Comparison of ENCODE assay signal across 1 cellular context in genomic region chr1:99599678-99600175, GRCh38.
TF ChIP-seq lines count a peak whose summit lies in the region.

No MANE protein-coding gene starts in this region.

TF ChIP-seq in K562, 482 proteins besides CTCF, POLR2A, EP300 and RAD21 (continued from another document and continues in another):
- no peak for TF ChIP-seq HMGXB4 (CRISPR knock-in tag; IDR thresholded peaks at IDR 0.05)
- no peak for TF ChIP-seq ZNF707 (CRISPR knock-in tag; conservative IDR thresholded peaks at IDR 0.05)
- no peak for TF ChIP-seq ZNF609 (CRISPR knock-in tag; IDR thresholded peaks at IDR 0.05; ENCODE audit: borderline replicate concordance)
- TF ChIP-seq, protein P1, sequence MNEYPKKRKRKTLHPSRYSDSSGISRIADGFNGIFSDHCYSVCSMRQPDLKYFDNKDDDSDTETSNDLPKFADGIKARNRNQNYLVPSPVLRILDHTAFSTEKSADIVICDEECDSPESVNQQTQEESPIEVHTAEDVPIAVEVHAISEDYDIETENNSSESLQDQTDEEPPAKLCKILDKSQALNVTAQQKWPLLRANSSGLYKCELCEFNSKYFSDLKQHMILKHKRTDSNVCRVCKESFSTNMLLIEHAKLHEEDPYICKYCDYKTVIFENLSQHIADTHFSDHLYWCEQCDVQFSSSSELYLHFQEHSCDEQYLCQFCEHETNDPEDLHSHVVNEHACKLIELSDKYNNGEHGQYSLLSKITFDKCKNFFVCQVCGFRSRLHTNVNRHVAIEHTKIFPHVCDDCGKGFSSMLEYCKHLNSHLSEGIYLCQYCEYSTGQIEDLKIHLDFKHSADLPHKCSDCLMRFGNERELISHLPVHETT (CRISPR knock-in tag; conservative IDR thresholded peaks at IDR 0.05 in 1 of 2, IDR thresholded peaks at IDR 0.05 in 1 of 2): peak in 1 of 2 experiments; percentile 72; a peak in 2 of 4 replicates
- TF ChIP-seq CREM (IDR thresholded peaks at IDR 0.05; ENCODE audit: low read depth): peak; percentile 48
- TF ChIP-seq KDM4B (IDR thresholded peaks at IDR 0.05; ENCODE audit: borderline replicate concordance in 2 of 2, low read depth in 1 of 2): no peak
- TF ChIP-seq ZKSCAN8 (CRISPR knock-in tag; IDR thresholded peaks at IDR 0.05): no peak
- peak in 1 of 2 experiments; percentile 81; a peak in 2 of 4 replicates for TF ChIP-seq HDAC1 (IDR thresholded peaks at IDR 0.05)
- no peak for TF ChIP-seq HOMEZ (CRISPR knock-in tag; IDR thresholded peaks at IDR 0.05)
- TF ChIP-seq CEBPZ (IDR thresholded peaks at IDR 0.05; ENCODE audit: borderline replicate concordance, low read depth, low read length): no peak
- TF ChIP-seq NR4A1 (CRISPR knock-in tag; IDR thresholded peaks at IDR 0.05): no peak
- TF ChIP-seq NR4A1 (tag; IDR thresholded peaks at IDR 0.05): no peak
- TF ChIP-seq, protein P2, sequence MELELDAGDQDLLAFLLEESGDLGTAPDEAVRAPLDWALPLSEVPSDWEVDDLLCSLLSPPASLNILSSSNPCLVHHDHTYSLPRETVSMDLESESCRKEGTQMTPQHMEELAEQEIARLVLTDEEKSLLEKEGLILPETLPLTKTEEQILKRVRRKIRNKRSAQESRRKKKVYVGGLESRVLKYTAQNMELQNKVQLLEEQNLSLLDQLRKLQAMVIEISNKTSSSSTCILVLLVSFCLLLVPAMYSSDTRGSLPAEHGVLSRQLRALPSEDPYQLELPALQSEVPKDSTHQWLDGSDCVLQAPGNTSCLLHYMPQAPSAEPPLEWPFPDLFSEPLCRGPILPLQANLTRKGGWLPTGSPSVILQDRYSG (tag; conservative IDR thresholded peaks at IDR 0.05; ENCODE audit: low read depth): no peak
- no peak for TF ChIP-seq FOXK2 (conservative IDR thresholded peaks at IDR 0.05 in 1 of 2, IDR thresholded peaks at IDR 0.05 in 1 of 2; ENCODE audit: low read depth in 2 of 2)
- TF ChIP-seq ZNF224 (CRISPR knock-in tag; IDR thresholded peaks at IDR 0.05): no peak
- TF ChIP-seq, protein P3, sequence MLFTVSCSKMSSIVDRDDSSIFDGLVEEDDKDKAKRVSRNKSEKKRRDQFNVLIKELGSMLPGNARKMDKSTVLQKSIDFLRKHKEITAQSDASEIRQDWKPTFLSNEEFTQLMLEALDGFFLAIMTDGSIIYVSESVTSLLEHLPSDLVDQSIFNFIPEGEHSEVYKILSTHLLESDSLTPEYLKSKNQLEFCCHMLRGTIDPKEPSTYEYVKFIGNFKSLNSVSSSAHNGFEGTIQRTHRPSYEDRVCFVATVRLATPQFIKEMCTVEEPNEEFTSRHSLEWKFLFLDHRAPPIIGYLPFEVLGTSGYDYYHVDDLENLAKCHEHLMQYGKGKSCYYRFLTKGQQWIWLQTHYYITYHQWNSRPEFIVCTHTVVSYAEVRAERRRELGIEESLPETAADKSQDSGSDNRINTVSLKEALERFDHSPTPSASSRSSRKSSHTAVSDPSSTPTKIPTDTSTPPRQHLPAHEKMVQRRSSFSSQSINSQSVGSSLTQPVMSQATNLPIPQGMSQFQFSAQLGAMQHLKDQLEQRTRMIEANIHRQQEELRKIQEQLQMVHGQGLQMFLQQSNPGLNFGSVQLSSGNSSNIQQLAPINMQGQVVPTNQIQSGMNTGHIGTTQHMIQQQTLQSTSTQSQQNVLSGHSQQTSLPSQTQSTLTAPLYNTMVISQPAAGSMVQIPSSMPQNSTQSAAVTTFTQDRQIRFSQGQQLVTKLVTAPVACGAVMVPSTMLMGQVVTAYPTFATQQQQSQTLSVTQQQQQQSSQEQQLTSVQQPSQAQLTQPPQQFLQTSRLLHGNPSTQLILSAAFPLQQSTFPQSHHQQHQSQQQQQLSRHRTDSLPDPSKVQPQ (CRISPR knock-in tag; IDR thresholded peaks at IDR 0.05; ENCODE audit: borderline replicate concordance): no peak
- TF ChIP-seq, protein P4, sequence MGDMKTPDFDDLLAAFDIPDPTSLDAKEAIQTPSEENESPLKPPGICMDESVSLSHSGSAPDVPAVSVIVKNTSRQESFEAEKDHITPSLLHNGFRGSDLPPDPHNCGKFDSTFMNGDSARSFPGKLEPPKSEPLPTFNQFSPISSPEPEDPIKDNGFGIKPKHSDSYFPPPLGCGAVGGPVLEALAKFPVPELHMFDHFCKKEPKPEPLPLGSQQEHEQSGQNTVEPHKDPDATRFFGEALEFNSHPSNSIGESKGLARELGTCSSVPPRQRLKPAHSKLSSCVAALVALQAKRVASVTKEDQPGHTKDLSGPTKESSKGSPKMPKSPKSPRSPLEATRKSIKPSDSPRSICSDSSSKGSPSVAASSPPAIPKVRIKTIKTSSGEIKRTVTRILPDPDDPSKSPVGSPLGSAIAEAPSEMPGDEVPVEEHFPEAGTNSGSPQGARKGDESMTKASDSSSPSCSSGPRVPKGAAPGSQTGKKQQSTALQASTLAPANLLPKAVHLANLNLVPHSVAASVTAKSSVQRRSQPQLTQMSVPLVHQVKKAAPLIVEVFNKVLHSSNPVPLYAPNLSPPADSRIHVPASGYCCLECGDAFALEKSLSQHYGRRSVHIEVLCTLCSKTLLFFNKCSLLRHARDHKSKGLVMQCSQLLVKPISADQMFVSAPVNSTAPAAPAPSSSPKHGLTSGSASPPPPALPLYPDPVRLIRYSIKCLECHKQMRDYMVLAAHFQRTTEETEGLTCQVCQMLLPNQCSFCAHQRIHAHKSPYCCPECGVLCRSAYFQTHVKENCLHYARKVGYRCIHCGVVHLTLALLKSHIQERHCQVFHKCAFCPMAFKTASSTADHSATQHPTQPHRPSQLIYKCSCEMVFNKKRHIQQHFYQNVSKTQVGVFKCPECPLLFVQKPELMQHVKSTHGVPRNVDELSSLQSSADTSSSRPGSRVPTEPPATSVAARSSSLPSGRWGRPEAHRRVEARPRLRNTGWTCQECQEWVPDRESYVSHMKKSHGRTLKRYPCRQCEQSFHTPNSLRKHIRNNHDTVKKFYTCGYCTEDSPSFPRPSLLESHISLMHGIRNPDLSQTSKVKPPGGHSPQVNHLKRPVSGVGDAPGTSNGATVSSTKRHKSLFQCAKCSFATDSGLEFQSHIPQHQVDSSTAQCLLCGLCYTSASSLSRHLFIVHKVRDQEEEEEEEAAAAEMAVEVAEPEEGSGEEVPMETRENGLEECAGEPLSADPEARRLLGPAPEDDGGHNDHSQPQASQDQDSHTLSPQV (IDR thresholded peaks at IDR 0.05): peak; percentile 83
- TF ChIP-seq FOXJ2 (tag; IDR thresholded peaks at IDR 0.05): no peak
- TF ChIP-seq, protein P5, sequence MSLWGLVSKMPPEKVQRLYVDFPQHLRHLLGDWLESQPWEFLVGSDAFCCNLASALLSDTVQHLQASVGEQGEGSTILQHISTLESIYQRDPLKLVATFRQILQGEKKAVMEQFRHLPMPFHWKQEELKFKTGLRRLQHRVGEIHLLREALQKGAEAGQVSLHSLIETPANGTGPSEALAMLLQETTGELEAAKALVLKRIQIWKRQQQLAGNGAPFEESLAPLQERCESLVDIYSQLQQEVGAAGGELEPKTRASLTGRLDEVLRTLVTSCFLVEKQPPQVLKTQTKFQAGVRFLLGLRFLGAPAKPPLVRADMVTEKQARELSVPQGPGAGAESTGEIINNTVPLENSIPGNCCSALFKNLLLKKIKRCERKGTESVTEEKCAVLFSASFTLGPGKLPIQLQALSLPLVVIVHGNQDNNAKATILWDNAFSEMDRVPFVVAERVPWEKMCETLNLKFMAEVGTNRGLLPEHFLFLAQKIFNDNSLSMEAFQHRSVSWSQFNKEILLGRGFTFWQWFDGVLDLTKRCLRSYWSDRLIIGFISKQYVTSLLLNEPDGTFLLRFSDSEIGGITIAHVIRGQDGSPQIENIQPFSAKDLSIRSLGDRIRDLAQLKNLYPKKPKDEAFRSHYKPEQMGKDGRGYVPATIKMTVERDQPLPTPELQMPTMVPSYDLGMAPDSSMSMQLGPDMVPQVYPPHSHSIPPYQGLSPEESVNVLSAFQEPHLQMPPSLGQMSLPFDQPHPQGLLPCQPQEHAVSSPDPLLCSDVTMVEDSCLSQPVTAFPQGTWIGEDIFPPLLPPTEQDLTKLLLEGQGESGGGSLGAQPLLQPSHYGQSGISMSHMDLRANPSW (CRISPR knock-in tag; IDR thresholded peaks at IDR 0.05): no peak
- TF ChIP-seq, protein P6, sequence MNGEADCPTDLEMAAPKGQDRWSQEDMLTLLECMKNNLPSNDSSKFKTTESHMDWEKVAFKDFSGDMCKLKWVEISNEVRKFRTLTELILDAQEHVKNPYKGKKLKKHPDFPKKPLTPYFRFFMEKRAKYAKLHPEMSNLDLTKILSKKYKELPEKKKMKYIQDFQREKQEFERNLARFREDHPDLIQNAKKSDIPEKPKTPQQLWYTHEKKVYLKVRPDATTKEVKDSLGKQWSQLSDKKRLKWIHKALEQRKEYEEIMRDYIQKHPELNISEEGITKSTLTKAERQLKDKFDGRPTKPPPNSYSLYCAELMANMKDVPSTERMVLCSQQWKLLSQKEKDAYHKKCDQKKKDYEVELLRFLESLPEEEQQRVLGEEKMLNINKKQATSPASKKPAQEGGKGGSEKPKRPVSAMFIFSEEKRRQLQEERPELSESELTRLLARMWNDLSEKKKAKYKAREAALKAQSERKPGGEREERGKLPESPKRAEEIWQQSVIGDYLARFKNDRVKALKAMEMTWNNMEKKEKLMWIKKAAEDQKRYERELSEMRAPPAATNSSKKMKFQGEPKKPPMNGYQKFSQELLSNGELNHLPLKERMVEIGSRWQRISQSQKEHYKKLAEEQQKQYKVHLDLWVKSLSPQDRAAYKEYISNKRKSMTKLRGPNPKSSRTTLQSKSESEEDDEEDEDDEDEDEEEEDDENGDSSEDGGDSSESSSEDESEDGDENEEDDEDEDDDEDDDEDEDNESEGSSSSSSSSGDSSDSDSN (IDR thresholded peaks at IDR 0.05; ENCODE audit: borderline replicate concordance in 1 of 2, low read depth in 2 of 2, low read length in 2 of 2): 0 out of 4 replicates have a peak, but pooled peaks of 1 of the 2 experiments have one; percentile 41
- TF ChIP-seq HMG20A (CRISPR knock-in tag; conservative IDR thresholded peaks at IDR 0.05): no peak
- TF ChIP-seq PHF8 (IDR thresholded peaks at IDR 0.05; ENCODE audit: borderline replicate concordance, low read length): no peak
